Comparison of ENCODE assay signal across 1 cellular context in genomic region chr12:50088577-50089335, GRCh38.
A peak's percentile ranks its signal among the peaks of the same experiment; 100 is the strongest.
TF ChIP-seq lines count a peak whose summit lies in the region.

No MANE protein-coding gene starts in this region.

TF ChIP-seq in HepG2, 621 proteins besides CTCF, POLR2A, EP300 and RAD21 (continues in another document):
- TF ChIP-seq SPEN (CRISPR knock-in tag; IDR thresholded peaks at IDR 0.05; ENCODE audit: low read depth): no peak
- TF ChIP-seq USF2 (IDR thresholded peaks at IDR 0.05; ENCODE audit: low read depth, low read length): no peak
- no peak for TF ChIP-seq USF2 (CRISPR knock-in tag; IDR thresholded peaks at IDR 0.05; ENCODE audit: borderline replicate concordance)
- peak; percentile 65 for TF ChIP-seq CEBPB (IDR thresholded peaks at IDR 0.05; ENCODE audit: borderline replicate concordance, low read depth, low read length)
- no peak for TF ChIP-seq THAP7 (CRISPR knock-in tag; IDR thresholded peaks at IDR 0.05)
- no peak for TF ChIP-seq ZNF720 (CRISPR knock-in tag; IDR thresholded peaks at IDR 0.05)
- TF ChIP-seq TRIM24 (CRISPR knock-in tag; IDR thresholded peaks at IDR 0.05): no peak
- peak; percentile 46; the same call in 1 of the 2 replicates for TF ChIP-seq ZBTB20 (CRISPR knock-in tag; IDR thresholded peaks at IDR 0.05; ENCODE audit: borderline replicate concordance, low read depth)
- TF ChIP-seq ZNF501 (CRISPR knock-in tag; IDR thresholded peaks at IDR 0.05): no peak
- no peak for TF ChIP-seq MTERF4 (CRISPR knock-in tag; IDR thresholded peaks at IDR 0.05)
- TF ChIP-seq ZNF629 (CRISPR knock-in tag; conservative IDR thresholded peaks at IDR 0.05): no peak
- no peak for TF ChIP-seq FOXO1 (CRISPR knock-in tag; IDR thresholded peaks at IDR 0.05)
- TF ChIP-seq ZFP36 (IDR thresholded peaks at IDR 0.05; ENCODE audit: borderline replicate concordance, low read depth, low read length, partially characterized antibody): no peak
- TF ChIP-seq ELF4 (CRISPR knock-in tag; IDR thresholded peaks at IDR 0.05; ENCODE audit: borderline replicate concordance): no peak
- TF ChIP-seq ZFP36L2 (CRISPR knock-in tag; IDR thresholded peaks at IDR 0.05): no peak
- TF ChIP-seq ZUFSP (CRISPR knock-in tag; IDR thresholded peaks at IDR 0.05; ENCODE audit: borderline replicate concordance): no peak
- no peak for TF ChIP-seq NPAS2 (CRISPR knock-in tag; IDR thresholded peaks at IDR 0.05; ENCODE audit: borderline replicate concordance)
- TF ChIP-seq TP53 (CRISPR knock-in tag; conservative IDR thresholded peaks at IDR 0.05): no peak
- TF ChIP-seq PHB2 (IDR thresholded peaks at IDR 0.05; ENCODE audit: partially characterized antibody): no peak
- no peak for TF ChIP-seq AKNA (CRISPR knock-in tag; IDR thresholded peaks at IDR 0.05; ENCODE audit: borderline replicate concordance)
- TF ChIP-seq DRAP1 (CRISPR knock-in tag; IDR thresholded peaks at IDR 0.05): no peak
- TF ChIP-seq ZNF672 (CRISPR knock-in tag; IDR thresholded peaks at IDR 0.05): no peak
- TF ChIP-seq ARID5B (CRISPR knock-in tag; IDR thresholded peaks at IDR 0.05): 0 out of 2 replicates have a peak, but pooled peaks have one; percentile 5
- peak; percentile 27; the same call in 1 of the 2 replicates for TF ChIP-seq SAP130 (CRISPR knock-in tag; IDR thresholded peaks at IDR 0.05; ENCODE audit: low read depth)
- TF ChIP-seq ZNF292 (CRISPR knock-in tag; IDR thresholded peaks at IDR 0.05; ENCODE audit: borderline replicate concordance, low read depth): no peak
- TF ChIP-seq RBFOX2 (IDR thresholded peaks at IDR 0.05; ENCODE audit: low read depth, low read length): peak; percentile 36; the same call in 1 of the 2 replicates
- peak; percentile 77; the same call in 1 of the 2 replicates for TF ChIP-seq ZBTB37 (CRISPR knock-in tag; IDR thresholded peaks at IDR 0.05)
- TF ChIP-seq ZNF607 (CRISPR knock-in tag; IDR thresholded peaks at IDR 0.05; ENCODE audit: borderline replicate concordance): 0 out of 2 replicates have a peak, but pooled peaks have one; percentile 26
- TF ChIP-seq ZNF800 (CRISPR knock-in tag; IDR thresholded peaks at IDR 0.05): no peak
- TF ChIP-seq ZNF101 (CRISPR knock-in tag; IDR thresholded peaks at IDR 0.05; ENCODE audit: borderline replicate concordance, low read depth): no peak
- TF ChIP-seq ZNF496 (CRISPR knock-in tag; IDR thresholded peaks at IDR 0.05; ENCODE audit: insufficient replicate concordance): no peak
- TF ChIP-seq FOXA3 (CRISPR knock-in tag; IDR thresholded peaks at IDR 0.05): peak; percentile 38; the same call in 1 of the 2 replicates
- 0 out of 2 replicates have a peak, but pooled peaks have one; percentile 13 for TF ChIP-seq SIN3B (IDR thresholded peaks at IDR 0.05; ENCODE audit: low read length)
- no peak for TF ChIP-seq IRF2 (CRISPR knock-in tag; IDR thresholded peaks at IDR 0.05)
- no peak for TF ChIP-seq SALL2 (CRISPR knock-in tag; IDR thresholded peaks at IDR 0.05)
- TF ChIP-seq PLSCR1 (CRISPR knock-in tag; IDR thresholded peaks at IDR 0.05; ENCODE audit: borderline replicate concordance): no peak
- TF ChIP-seq U2AF2 (IDR thresholded peaks at IDR 0.05; ENCODE audit: low read depth, low read length): no peak
- TF ChIP-seq PLRG1 (conservative IDR thresholded peaks at IDR 0.05): no peak
- no peak for TF ChIP-seq MEF2D (CRISPR knock-in tag; IDR thresholded peaks at IDR 0.05)
- no peak for TF ChIP-seq ZSCAN21 (CRISPR knock-in tag; IDR thresholded peaks at IDR 0.05; ENCODE audit: borderline replicate concordance)
- no peak for TF ChIP-seq ARID2 (CRISPR knock-in tag; IDR thresholded peaks at IDR 0.05; ENCODE audit: borderline replicate concordance)
- TF ChIP-seq ZNF552 (CRISPR knock-in tag; IDR thresholded peaks at IDR 0.05; ENCODE audit: borderline replicate concordance): no peak
- TF ChIP-seq XRCC5 (optimal IDR thresholded peaks at IDR 0.05; ENCODE audit: low read length): no peak
